In genomic region chr1:21598904-21599303, GRCh38 we compare ENCODE assay signal across 1 cellular context.
A peak's percentile ranks its signal among the peaks of the same experiment; 100 is the strongest.
TF ChIP-seq lines count a peak whose summit lies in the region.

No MANE protein-coding gene starts in this region.

TF ChIP-seq in K562, 482 proteins besides CTCF, POLR2A, EP300 and RAD21 (continued from another document):
- TF ChIP-seq ZNF511 (CRISPR knock-in tag; IDR thresholded peaks at IDR 0.05) (no peak), SMARCA5 (IDR thresholded peaks at IDR 0.05) (peak; percentile 94), BCOR (IDR thresholded peaks at IDR 0.05) (peak; percentile 93), ZNF133 (CRISPR knock-in tag; IDR thresholded peaks at IDR 0.05) (no peak), ZNF717 (CRISPR knock-in tag; IDR thresholded peaks at IDR 0.05) (no peak)
